In the genomic region with DNA sequence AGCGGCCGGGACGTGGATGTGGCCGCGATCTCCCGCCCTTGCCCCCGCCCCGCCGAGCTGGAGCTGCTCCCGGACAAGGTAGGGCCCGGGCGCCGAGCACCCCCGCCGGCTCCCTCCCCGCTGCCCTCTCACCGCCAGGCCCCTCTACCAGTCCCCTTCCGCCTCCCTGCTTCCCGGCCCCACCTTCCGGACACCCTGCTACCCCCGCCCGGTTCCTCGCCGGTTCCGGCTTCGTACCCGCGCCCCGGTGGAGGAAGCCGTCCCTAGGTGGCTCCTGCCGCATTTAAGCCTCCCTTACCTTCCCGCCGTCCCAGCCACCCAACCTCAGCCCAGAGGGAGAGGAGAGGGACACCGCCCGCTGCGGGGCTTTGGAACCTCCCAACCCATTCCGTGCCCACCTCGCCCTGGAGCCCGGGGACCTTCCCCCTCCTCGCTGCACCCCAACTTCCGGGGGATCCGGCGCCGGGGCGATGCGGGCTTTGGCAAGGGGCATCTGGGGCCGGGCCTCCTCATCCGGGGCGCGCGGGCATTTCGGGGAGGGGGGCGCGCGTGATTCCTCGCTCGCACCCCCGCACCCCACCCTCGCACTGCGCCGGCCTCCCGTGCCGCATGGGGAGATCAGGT, we compare ENCODE assay signal across 1 cellular context.
TF ChIP-seq lines count a peak whose summit lies in the region.

No MANE protein-coding gene starts in this region.

TF ChIP-seq in K562, 482 proteins besides CTCF, POLR2A, EP300 and RAD21 (continued from another document and continues in another):
- TF ChIP-seq, protein P1, sequence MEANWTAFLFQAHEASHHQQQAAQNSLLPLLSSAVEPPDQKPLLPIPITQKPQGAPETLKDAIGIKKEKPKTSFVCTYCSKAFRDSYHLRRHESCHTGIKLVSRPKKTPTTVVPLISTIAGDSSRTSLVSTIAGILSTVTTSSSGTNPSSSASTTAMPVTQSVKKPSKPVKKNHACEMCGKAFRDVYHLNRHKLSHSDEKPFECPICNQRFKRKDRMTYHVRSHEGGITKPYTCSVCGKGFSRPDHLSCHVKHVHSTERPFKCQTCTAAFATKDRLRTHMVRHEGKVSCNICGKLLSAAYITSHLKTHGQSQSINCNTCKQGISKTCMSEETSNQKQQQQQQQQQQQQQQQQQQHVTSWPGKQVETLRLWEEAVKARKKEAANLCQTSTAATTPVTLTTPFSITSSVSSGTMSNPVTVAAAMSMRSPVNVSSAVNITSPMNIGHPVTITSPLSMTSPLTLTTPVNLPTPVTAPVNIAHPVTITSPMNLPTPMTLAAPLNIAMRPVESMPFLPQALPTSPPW (CRISPR knock-in tag; IDR thresholded peaks at IDR 0.05), result peak; percentile 64
- TF ChIP-seq MAFG (tag; conservative IDR thresholded peaks at IDR 0.05) (no peak), ZNF12 (CRISPR knock-in tag; IDR thresholded peaks at IDR 0.05) (0 out of 2 replicates have a peak, but pooled peaks have one; percentile 66), TARDBP (IDR thresholded peaks at IDR 0.05) (no peak), STAG1 (CRISPR knock-in tag; IDR thresholded peaks at IDR 0.05; ENCODE audit: borderline replicate concordance) (peak; percentile 25; the same call in 1 of the 2 replicates), MYC (IDR thresholded peaks at IDR 0.05; ENCODE audit: low read depth, low read length) (no peak), MYC (CRISPR knock-in tag; IDR thresholded peaks at IDR 0.05; ENCODE audit: borderline replicate concordance, low read depth) (peak; percentile 63; the same call in 1 of the 2 replicates), FOS (IDR thresholded peaks at IDR 0.05; ENCODE audit: extremely low read depth, insufficient read length) (no peak), HNRNPH1 (optimal IDR thresholded peaks at IDR 0.05; ENCODE audit: low read depth, low read length) (no peak), CBFA2T3 (IDR thresholded peaks at IDR 0.05) (no peak), POLR2AphosphoS5 (IDR thresholded peaks at IDR 0.05; ENCODE audit: control insufficient read depth, insufficient read depth, low read depth, low read length) (no peak; the same call in 1 of the 2 replicates), SMAD1 (IDR thresholded peaks at IDR 0.05; ENCODE audit: low read depth, low read length, partially characterized antibody) (no peak), XRCC4 (IDR thresholded peaks at IDR 0.05; ENCODE audit: extremely low read depth, insufficient read depth, insufficient read length) (no peak), HNRNPUL1 (IDR thresholded peaks at IDR 0.05; ENCODE audit: low read length) (no peak), EGR1 (conservative IDR thresholded peaks at IDR 0.05) (peak; percentile 59), SMAD3 (CRISPR knock-in tag; conservative IDR thresholded peaks at IDR 0.05) (no peak), RBBP5 (IDR thresholded peaks at IDR 0.05; ENCODE audit: borderline replicate concordance, insufficient read depth, low read length, poor library complexity, severe bottlenecking) (peak; percentile 69), HLTF (IDR thresholded peaks at IDR 0.05) (peak; percentile 58; the same call in 1 of the 2 replicates), CREB1 (IDR thresholded peaks at IDR 0.05) (no peak), CREB1 (CRISPR knock-in tag; IDR thresholded peaks at IDR 0.05) (no peak), ETV5 (CRISPR knock-in tag; IDR thresholded peaks at IDR 0.05; ENCODE audit: low read depth) (0 out of 2 replicates have a peak, but pooled peaks have one; percentile 45), ZNF197 (CRISPR knock-in tag; IDR thresholded peaks at IDR 0.05; ENCODE audit: low read depth) (no peak), CBFA2T2 (conservative IDR thresholded peaks at IDR 0.05) (no peak), ZNF253 (CRISPR knock-in tag; conservative IDR thresholded peaks at IDR 0.05) (no peak), HOXB6 (CRISPR knock-in tag; IDR thresholded peaks at IDR 0.05; ENCODE audit: borderline replicate concordance) (no peak)
- TF ChIP-seq, protein P2, sequence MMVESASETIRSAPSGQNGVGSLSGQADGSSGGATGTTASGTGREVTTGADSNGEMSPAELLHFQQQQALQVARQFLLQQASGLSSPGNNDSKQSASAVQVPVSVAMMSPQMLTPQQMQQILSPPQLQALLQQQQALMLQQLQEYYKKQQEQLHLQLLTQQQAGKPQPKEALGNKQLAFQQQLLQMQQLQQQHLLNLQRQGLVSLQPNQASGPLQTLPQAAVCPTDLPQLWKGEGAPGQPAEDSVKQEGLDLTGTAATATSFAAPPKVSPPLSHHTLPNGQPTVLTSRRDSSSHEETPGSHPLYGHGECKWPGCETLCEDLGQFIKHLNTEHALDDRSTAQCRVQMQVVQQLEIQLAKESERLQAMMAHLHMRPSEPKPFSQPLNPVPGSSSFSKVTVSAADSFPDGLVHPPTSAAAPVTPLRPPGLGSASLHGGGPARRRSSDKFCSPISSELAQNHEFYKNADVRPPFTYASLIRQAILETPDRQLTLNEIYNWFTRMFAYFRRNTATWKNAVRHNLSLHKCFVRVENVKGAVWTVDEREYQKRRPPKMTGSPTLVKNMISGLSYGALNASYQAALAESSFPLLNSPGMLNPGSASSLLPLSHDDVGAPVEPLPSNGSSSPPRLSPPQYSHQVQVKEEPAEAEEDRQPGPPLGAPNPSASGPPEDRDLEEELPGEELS (CRISPR knock-in tag; IDR thresholded peaks at IDR 0.05; ENCODE audit: borderline replicate concordance), result peak; percentile 60; the same call in 1 of the 2 replicates
- TF ChIP-seq, protein P3, sequence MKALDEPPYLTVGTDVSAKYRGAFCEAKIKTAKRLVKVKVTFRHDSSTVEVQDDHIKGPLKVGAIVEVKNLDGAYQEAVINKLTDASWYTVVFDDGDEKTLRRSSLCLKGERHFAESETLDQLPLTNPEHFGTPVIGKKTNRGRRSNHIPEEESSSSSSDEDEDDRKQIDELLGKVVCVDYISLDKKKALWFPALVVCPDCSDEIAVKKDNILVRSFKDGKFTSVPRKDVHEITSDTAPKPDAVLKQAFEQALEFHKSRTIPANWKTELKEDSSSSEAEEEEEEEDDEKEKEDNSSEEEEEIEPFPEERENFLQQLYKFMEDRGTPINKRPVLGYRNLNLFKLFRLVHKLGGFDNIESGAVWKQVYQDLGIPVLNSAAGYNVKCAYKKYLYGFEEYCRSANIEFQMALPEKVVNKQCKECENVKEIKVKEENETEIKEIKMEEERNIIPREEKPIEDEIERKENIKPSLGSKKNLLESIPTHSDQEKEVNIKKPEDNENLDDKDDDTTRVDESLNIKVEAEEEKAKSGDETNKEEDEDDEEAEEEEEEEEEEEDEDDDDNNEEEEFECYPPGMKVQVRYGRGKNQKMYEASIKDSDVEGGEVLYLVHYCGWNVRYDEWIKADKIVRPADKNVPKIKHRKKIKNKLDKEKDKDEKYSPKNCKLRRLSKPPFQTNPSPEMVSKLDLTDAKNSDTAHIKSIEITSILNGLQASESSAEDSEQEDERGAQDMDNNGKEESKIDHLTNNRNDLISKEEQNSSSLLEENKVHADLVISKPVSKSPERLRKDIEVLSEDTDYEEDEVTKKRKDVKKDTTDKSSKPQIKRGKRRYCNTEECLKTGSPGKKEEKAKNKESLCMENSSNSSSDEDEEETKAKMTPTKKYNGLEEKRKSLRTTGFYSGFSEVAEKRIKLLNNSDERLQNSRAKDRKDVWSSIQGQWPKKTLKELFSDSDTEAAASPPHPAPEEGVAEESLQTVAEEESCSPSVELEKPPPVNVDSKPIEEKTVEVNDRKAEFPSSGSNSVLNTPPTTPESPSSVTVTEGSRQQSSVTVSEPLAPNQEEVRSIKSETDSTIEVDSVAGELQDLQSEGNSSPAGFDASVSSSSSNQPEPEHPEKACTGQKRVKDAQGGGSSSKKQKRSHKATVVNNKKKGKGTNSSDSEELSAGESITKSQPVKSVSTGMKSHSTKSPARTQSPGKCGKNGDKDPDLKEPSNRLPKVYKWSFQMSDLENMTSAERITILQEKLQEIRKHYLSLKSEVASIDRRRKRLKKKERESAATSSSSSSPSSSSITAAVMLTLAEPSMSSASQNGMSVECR (CRISPR knock-in tag; IDR thresholded peaks at IDR 0.05), result 0 out of 2 replicates have a peak, but pooled peaks have one; percentile 60
- TF ChIP-seq, protein P4, sequence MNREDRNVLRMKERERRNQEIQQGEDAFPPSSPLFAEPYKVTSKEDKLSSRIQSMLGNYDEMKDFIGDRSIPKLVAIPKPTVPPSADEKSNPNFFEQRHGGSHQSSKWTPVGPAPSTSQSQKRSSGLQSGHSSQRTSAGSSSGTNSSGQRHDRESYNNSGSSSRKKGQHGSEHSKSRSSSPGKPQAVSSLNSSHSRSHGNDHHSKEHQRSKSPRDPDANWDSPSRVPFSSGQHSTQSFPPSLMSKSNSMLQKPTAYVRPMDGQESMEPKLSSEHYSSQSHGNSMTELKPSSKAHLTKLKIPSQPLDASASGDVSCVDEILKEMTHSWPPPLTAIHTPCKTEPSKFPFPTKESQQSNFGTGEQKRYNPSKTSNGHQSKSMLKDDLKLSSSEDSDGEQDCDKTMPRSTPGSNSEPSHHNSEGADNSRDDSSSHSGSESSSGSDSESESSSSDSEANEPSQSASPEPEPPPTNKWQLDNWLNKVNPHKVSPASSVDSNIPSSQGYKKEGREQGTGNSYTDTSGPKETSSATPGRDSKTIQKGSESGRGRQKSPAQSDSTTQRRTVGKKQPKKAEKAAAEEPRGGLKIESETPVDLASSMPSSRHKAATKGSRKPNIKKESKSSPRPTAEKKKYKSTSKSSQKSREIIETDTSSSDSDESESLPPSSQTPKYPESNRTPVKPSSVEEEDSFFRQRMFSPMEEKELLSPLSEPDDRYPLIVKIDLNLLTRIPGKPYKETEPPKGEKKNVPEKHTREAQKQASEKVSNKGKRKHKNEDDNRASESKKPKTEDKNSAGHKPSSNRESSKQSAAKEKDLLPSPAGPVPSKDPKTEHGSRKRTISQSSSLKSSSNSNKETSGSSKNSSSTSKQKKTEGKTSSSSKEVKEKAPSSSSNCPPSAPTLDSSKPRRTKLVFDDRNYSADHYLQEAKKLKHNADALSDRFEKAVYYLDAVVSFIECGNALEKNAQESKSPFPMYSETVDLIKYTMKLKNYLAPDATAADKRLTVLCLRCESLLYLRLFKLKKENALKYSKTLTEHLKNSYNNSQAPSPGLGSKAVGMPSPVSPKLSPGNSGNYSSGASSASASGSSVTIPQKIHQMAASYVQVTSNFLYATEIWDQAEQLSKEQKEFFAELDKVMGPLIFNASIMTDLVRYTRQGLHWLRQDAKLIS (CRISPR knock-in tag; IDR thresholded peaks at IDR 0.05), result no peak
- TF ChIP-seq, protein P5, sequence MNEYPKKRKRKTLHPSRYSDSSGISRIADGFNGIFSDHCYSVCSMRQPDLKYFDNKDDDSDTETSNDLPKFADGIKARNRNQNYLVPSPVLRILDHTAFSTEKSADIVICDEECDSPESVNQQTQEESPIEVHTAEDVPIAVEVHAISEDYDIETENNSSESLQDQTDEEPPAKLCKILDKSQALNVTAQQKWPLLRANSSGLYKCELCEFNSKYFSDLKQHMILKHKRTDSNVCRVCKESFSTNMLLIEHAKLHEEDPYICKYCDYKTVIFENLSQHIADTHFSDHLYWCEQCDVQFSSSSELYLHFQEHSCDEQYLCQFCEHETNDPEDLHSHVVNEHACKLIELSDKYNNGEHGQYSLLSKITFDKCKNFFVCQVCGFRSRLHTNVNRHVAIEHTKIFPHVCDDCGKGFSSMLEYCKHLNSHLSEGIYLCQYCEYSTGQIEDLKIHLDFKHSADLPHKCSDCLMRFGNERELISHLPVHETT (CRISPR knock-in tag; conservative IDR thresholded peaks at IDR 0.05 in 1 of 2, IDR thresholded peaks at IDR 0.05 in 1 of 2), result 0 out of 4 replicates have a peak, but pooled peaks of 1 of the 2 experiments have one; percentile 49
- TF ChIP-seq, protein P6, sequence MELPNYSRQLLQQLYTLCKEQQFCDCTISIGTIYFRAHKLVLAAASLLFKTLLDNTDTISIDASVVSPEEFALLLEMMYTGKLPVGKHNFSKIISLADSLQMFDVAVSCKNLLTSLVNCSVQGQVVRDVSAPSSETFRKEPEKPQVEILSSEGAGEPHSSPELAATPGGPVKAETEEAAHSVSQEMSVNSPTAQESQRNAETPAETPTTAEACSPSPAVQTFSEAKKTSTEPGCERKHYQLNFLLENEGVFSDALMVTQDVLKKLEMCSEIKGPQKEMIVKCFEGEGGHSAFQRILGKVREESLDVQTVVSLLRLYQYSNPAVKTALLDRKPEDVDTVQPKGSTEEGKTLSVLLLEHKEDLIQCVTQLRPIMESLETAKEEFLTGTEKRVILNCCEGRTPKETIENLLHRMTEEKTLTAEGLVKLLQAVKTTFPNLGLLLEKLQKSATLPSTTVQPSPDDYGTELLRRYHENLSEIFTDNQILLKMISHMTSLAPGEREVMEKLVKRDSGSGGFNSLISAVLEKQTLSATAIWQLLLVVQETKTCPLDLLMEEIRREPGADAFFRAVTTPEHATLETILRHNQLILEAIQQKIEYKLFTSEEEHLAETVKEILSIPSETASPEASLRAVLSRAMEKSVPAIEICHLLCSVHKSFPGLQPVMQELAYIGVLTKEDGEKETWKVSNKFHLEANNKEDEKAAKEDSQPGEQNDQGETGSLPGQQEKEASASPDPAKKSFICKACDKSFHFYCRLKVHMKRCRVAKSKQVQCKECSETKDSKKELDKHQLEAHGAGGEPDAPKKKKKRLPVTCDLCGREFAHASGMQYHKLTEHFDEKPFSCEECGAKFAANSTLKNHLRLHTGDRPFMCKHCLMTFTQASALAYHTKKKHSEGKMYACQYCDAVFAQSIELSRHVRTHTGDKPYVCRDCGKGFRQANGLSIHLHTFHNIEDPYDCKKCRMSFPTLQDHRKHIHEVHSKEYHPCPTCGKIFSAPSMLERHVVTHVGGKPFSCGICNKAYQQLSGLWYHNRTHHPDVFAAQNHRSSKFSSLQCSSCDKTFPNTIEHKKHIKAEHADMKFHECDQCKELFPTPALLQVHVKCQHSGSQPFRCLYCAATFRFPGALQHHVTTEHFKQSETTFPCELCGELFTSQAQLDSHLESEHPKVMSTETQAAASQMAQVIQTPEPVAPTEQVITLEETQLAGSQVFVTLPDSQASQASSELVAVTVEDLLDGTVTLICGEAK (IDR thresholded peaks at IDR 0.05), result peak; percentile 72
- TF ChIP-seq, protein P6 (CRISPR knock-in tag; IDR thresholded peaks at IDR 0.05), result no peak
